ENCODE assay signal across 8 cellular contexts in the genomic region with DNA sequence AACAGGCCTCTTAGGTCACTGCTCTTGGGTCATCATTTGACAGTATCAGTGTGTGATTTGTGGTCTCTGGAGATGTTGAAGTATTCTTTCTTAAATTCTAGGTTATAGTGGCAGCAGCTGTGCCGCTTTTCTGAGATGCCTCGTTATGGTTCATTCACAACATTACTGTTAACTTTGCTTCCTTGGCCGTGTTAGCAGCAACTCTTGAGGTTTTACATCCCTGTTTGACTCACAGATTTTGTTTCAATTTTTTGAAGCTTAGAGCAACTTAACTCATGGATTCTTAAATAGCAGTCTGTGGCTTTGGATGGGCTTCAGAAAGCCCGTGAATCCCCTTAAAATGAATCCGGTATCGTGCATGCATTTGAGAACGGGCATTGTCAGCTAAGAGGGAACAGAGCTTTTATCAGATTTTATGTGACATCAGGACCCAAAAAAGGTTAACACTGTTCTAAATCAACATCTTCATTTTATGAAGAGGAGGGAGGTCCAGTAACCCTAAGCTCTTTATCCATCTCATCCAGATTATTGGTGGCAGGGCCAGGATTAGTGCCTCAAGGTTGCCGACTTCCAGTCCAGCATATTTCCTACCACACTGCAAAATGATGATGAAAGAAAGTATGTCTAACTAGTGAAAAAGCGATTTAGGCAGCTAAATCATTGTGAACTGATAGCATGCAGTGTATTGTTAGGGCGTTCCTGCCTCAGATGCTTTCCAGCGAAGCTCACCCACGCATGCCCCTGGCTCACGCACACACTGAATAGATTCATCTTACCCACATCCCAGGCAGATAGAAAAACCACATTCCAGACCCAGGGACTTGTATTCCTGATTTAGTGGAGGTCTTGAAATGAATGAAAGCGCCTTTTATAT. TPM values are rescaled to one million over a fixed set of nuclear protein-coding genes. Genes with fewer than 3 reads are reported as not detected.
A peak's percentile ranks its signal among the peaks of the same experiment; 100 is the strongest.
DNase-seq lines count a peak whose midpoint lies in the region; ATAC-seq lines count a peak whose summit lies in the region.

No MANE protein-coding gene starts in this region.

- 89 to 92% methylated on average over 4 to 10 of the region's 14 CpGs for WGBS in mesodermal cell (ENCODE audit: insufficient coverage in 2 of 2), 2 experiments
- WGBS in aorta, 2 donors, result 14 to 22% methylated on average over 14 of the region's 14 CpGs

- H3K27ac ChIP-seq in mesodermal cell (ENCODE audit: low read depth, low read length, severe bottlenecking), result no peak overlapping the region
- no peak overlapping the region for H3K27ac ChIP-seq in aorta (ENCODE audit: low read depth in 1 of 2, low read length in 2 of 2)

- H3K9me3 ChIP-seq in mesodermal cell (ENCODE audit: control insufficient read depth, low read length) (no peaks in the 10 kb centered on the region), aorta (ENCODE audit: control insufficient read depth, low read length) (no peaks in the 10 kb centered on the region)

- intact Hi-C loops in aorta (cut with DNase I), result loop anchor here in 1 of 2 donors (10.0 kb wide), 1 partner anchor 93 kb away; no protein-coding TSS in a partner anchor

- H3K27me3 ChIP-seq in aorta (ENCODE audit: control insufficient read depth in 1 of 2, insufficient read depth in 2 of 2, low read length in 1 of 2), result no peaks in the 10 kb centered on the region

- ATAC-seq in aorta (ENCODE audit: low FRiP score), result no peak
- no peak for ATAC-seq in HG02798 (IDR thresholded peaks at IDR 0.05; ENCODE audit: poor library complexity, unreplicated experiment)
- ATAC-seq in GM19324 (IDR thresholded peaks at IDR 0.05; ENCODE audit: low FRiP score, unreplicated experiment), result no peak

- H3K4me1 ChIP-seq in mesodermal cell (ENCODE audit: control insufficient read depth, insufficient read depth, low read length, poor library complexity, severe bottlenecking) (peaks cover 16% of the 10 kb centered on the region), aorta (ENCODE audit: control insufficient read depth in 1 of 2, insufficient read depth in 2 of 2, low read length in 2 of 2) (no peaks in the 10 kb centered on the region)

- peak; percentile 16 to 21 for DNase-seq in stimulated activated CD4-positive, alpha-beta T cell treated with anti-CD3 and anti-CD28 coated beads, Interleukin-1b, Interleukin-23, amount 100 ng/mL, for 4 hours (ENCODE audit: low read depth in 2 of 2)
- no peak for DNase-seq in stimulated activated CD4-positive, alpha-beta T cell treated with anti-CD3 and anti-CD28 coated beads, Interleukin-12 subunit alpha, Interleukin-12 subunit beta, amount 100 ng/mL, for 4 hours
- DNase-seq in amniotic epithelial cell (ENCODE audit: low read depth) (peak; percentile 99), aorta (no peak), NCI-H2081 (lab: John Stamatoyannopoulos, UW) (no peak)

- H3K4me3 ChIP-seq in mesodermal cell (ENCODE audit: extremely low read depth, insufficient read depth, low read length, poor library complexity, severe bottlenecking) (peak overlapping the region; percentile 89), aorta (ENCODE audit: low read length in 2 of 2) (peak overlapping the region; percentile 33 to 63)

- H3K36me3 ChIP-seq in mesodermal cell (ENCODE audit: control insufficient read depth, insufficient read depth, low read length) (peaks cover 51% of the 10 kb centered on the region), aorta (ENCODE audit: control insufficient read depth in 1 of 2, insufficient read depth in 2 of 2, low read length in 1 of 2) (no peaks in the 10 kb centered on the region)

RNA-seq across cellular contexts. Expression of a gene that starts 5.1 kb away (rescaled TPM):
- 91.9 TPM for polyA plus RNA-seq in mesodermal cell (2013, experiment 1 of 2)
- polyA plus RNA-seq in mesodermal cell (2013, experiment 2 of 2), result 78.5 TPM
- 10 to 100 TPM; 39.7 to 63.4 TPM for total RNA-seq in aorta
- 10 to 100 TPM; 23.3 to 75.7 TPM for polyA plus RNA-seq in aorta

Comparison
In these comparisons a context has a peak if more than half of its experiments do, and no peak if none do; other contexts are left out.
1. DNase-seq: peak in stimulated activated CD4-positive, alpha-beta T cell treated with anti-CD3 and anti-CD28 coated beads, Interleukin-1b, Interleukin-23, amount 100 ng/mL, for 4 hours (2 of 2) and amniotic epithelial cell (single experiment); none in stimulated activated CD4-positive, alpha-beta T cell treated with anti-CD3 and anti-CD28 coated beads, Interleukin-12 subunit alpha, Interleukin-12 subunit beta, amount 100 ng/mL, for 4 hours (single experiment), aorta (0 of 2) and NCI-H2081 (0 of 2).